ENCODE assay signal across 20 cellular contexts in genomic region chr13:111414341-111414740, GRCh38.
DNase-seq lines count a peak whose midpoint lies in the region; ATAC-seq and TF ChIP-seq lines count a peak whose summit lies in the region.
"Had no signal": no experiment of that assay in that cellular context is flagged by ENCODE, and none has a peak within 500 bp of the region (broad histone marks: within the 10 kb centered on the region; RNA-seq: fewer than 3 reads in every experiment).

No MANE protein-coding gene starts in this region.

- WGBS in sigmoid colon, 2 donors, result 73 to 90% methylated on average over 9 of the region's 9 CpGs

- CTCF ChIA-PET in activated CD8-positive, alpha-beta T cell treated with anti-CD3 and anti-CD28 coated beads for 36 hours (lab: Charles Lee), result interaction anchor here (1.0 to 1.6 kb wide), 4 partner anchors 14 to 347 kb away, joined by 3 to 7 read pairs (median 4); no protein-coding TSS in a partner anchor

- TF ChIP-seq POLR2A in sigmoid colon (IDR thresholded peaks at IDR 0.05), result no peak

- peaks cover 61% of the 10 kb centered on the region for H3K27me3 Mint-ChIP-seq in chondrocyte (ENCODE audit: low read depth)
- peaks cover 13% of the 10 kb centered on the region for H3K27me3 Mint-ChIP-seq in neural progenitor cell (ENCODE audit: insufficient read depth, low read depth)
- H3K27me3 Mint-ChIP-seq in activated CD8-positive, alpha-beta T cell treated with anti-CD3 and anti-CD28 coated beads for 36 hours, result peaks cover 12% of the 10 kb centered on the region

- H2AFZ ChIP-seq in neural progenitor cell (replicated peaks), result no peak overlapping the region

- H3K9me3 ChIP-seq in neural progenitor cell (ENCODE audit: low read depth), result no peaks in the 10 kb centered on the region
- no peaks in the 10 kb centered on the region for H3K9me3 ChIP-seq in sigmoid colon
- H3K9me3 ChIP-seq: BLaER1, Caco-2, HAP-1 had no signal

- H4K20me1 ChIP-seq in neural progenitor cell (ENCODE audit: low read depth), result no peaks in the 10 kb centered on the region
- H4K20me1 ChIP-seq: BLaER1 had no signal

- H3K27ac Mint-ChIP-seq in chondrocyte (ENCODE audit: unreplicated experiment) (no peak overlapping the region), neural progenitor cell (peak overlapping the region; percentile 74)
- H3K27ac Mint-ChIP-seq in activated CD8-positive, alpha-beta T cell treated with anti-CD3 and anti-CD28 coated beads for 36 hours, result no peak overlapping the region
- H3K27ac Mint-ChIP-seq: B cell; CD4-positive, CD25-positive, alpha-beta regulatory T cell; CD8-positive, alpha-beta T cell; HFFc6 had no signal

- no peaks in the 10 kb centered on the region for H3K79me2 ChIP-seq in neural progenitor cell (ENCODE audit: low read depth)

- H3K36me3 ChIP-seq in neural progenitor cell, result no peaks in the 10 kb centered on the region
- H3K36me3 ChIP-seq in sigmoid colon, result no peaks in the 10 kb centered on the region
- H3K36me3 ChIP-seq: BLaER1, HAP-1 had no signal

- H3K4me2 ChIP-seq in neural progenitor cell, result peak overlapping the region; percentile 61
- H3K4me2 ChIP-seq: BLaER1 had no signal

- H3K36me3 Mint-ChIP-seq in chondrocyte (ENCODE audit: low read depth), result no peaks in the 10 kb centered on the region
- H3K36me3 Mint-ChIP-seq in neural progenitor cell, result no peaks in the 10 kb centered on the region
- H3K36me3 Mint-ChIP-seq in activated CD8-positive, alpha-beta T cell treated with anti-CD3 and anti-CD28 coated beads for 36 hours (ENCODE audit: low read depth), result no peaks in the 10 kb centered on the region
- H3K36me3 Mint-ChIP-seq: CD4-positive, CD25-positive, alpha-beta regulatory T cell; CD8-positive, alpha-beta T cell had no signal

- ATAC-seq in GM19351 (IDR thresholded peaks at IDR 0.05; ENCODE audit: unreplicated experiment), result no peak
- ATAC-seq in activated CD8-positive, alpha-beta T cell treated with anti-CD3 and anti-CD28 coated beads for 36 hours, result no peak
- ATAC-seq: CD8-positive, alpha-beta T cell had no signal

- H3K4me3 ChIP-seq in neural progenitor cell (no peak overlapping the region), sigmoid colon (no peak overlapping the region)
- H3K4me3 ChIP-seq: BLaER1, HAP-1 had no signal

- H3K27me3 ChIP-seq in neural progenitor cell (no peaks in the 10 kb centered on the region), sigmoid colon (peaks cover 0 to 39% (median 3%) of the 10 kb centered on the region in 3 donors)
- H3K27me3 ChIP-seq: BLaER1 had no signal

- H3K4me1 Mint-ChIP-seq in chondrocyte (ENCODE audit: low read depth), result no peaks in the 10 kb centered on the region
- H3K4me1 Mint-ChIP-seq in neural progenitor cell, result peaks cover 69% of the 10 kb centered on the region
- no peaks in the 10 kb centered on the region for H3K4me1 Mint-ChIP-seq in activated CD8-positive, alpha-beta T cell treated with anti-CD3 and anti-CD28 coated beads for 36 hours (ENCODE audit: low read depth)
- H3K4me1 Mint-ChIP-seq: B cell had no signal

- H3K4me1 ChIP-seq in neural progenitor cell (peaks cover 48% of the 10 kb centered on the region), sigmoid colon (no peaks in the 10 kb centered on the region)
- H3K4me1 ChIP-seq: BLaER1, Caco-2 had no signal

- H3K4me3 Mint-ChIP-seq in chondrocyte (ENCODE audit: unreplicated experiment), result no peak overlapping the region
- H3K4me3 Mint-ChIP-seq in neural progenitor cell, result peak overlapping the region; percentile 17
- no peak overlapping the region for H3K4me3 Mint-ChIP-seq in activated CD8-positive, alpha-beta T cell treated with anti-CD3 and anti-CD28 coated beads for 36 hours
- H3K4me3 Mint-ChIP-seq: B cell; CD4-positive, CD25-positive, alpha-beta regulatory T cell; CD8-positive, alpha-beta T cell; HFFc6 had no signal

- H3K9me3 Mint-ChIP-seq in chondrocyte (ENCODE audit: low read depth) (no peaks in the 10 kb centered on the region), neural progenitor cell (peaks cover 2% of the 10 kb centered on the region)
- no peaks in the 10 kb centered on the region for H3K9me3 Mint-ChIP-seq in activated CD8-positive, alpha-beta T cell treated with anti-CD3 and anti-CD28 coated beads for 36 hours
- H3K9me3 Mint-ChIP-seq: CD4-positive, CD25-positive, alpha-beta regulatory T cell; CD8-positive, alpha-beta T cell; HFFc6 had no signal

- H3K27ac ChIP-seq in neural progenitor cell, result no peak overlapping the region
- H3K27ac ChIP-seq in sigmoid colon, result no peak overlapping the region
- H3K27ac ChIP-seq: 22Rv1, BLaER1, C4-2B had no signal

- no peak for TF ChIP-seq EP300 in sigmoid colon (IDR thresholded peaks at IDR 0.05)

- TF ChIP-seq CTCF in chondrocyte (IDR thresholded peaks at IDR 0.05) (no peak), neural progenitor cell (IDR thresholded peaks at IDR 0.05) (no peak), sigmoid colon (IDR thresholded peaks at IDR 0.05) (no peak)
- no peak for TF ChIP-seq CTCF in activated CD8-positive, alpha-beta T cell treated with anti-CD3 and anti-CD28 coated beads for 36 hours (IDR thresholded peaks at IDR 0.05)

- no peak overlapping the region for H3K9ac ChIP-seq in neural progenitor cell
- H3K9ac ChIP-seq: BLaER1 had no signal

- DNase-seq in activated effector memory CD4-positive, alpha-beta T cell treated with anti-CD3 and anti-CD28 coated beads, Interleukin-2, amount 50 U/mL, for 16 hours, result peak; percentile 43
- no peak for DNase-seq in activated effector memory CD4-positive, alpha-beta T cell treated with Interleukin-2 at 50 U/mL for 16 hours
- DNase-seq in chondrocyte (ENCODE audit: low spot score) (peak; percentile 84), neural progenitor cell (ENCODE audit: low spot score) (no peak), sigmoid colon (peak; percentile 40), dermis blood vessel endothelial cell (no peak)
- no peak for DNase-seq in activated CD8-positive, alpha-beta T cell treated with anti-CD3 and anti-CD28 coated beads for 36 hours
- DNase-seq: Caco-2; CD4-positive, CD25-positive, alpha-beta regulatory T cell; CD8-positive, alpha-beta T cell; DMS153; DND-41; GOT3; HFFc6 had no signal

- intact Hi-C loops in sigmoid colon (cut with DNase I), result no loop called here
- intact Hi-C loops in activated CD8-positive, alpha-beta T cell treated with anti-CD3 and anti-CD28 coated beads for 36 hours (cut with micrococcal nuclease), result no loop called here

- no peaks in the 10 kb centered on the region for H3F3A ChIP-seq in neural progenitor cell (ENCODE audit: low read depth)

- POLR2A ChIA-PET in activated CD8-positive, alpha-beta T cell treated with anti-CD3 and anti-CD28 coated beads for 36 hours (lab: Charles Lee), result no interaction called here

Comparison
In these comparisons a context has a peak if more than half of its experiments do, and no peak if none do; other contexts are left out.
1. DNase-seq: peak in activated effector memory CD4-positive, alpha-beta T cell treated with anti-CD3 and anti-CD28 coated beads, Interleukin-2, amount 50 U/mL, for 16 hours (single experiment), chondrocyte (single experiment) and sigmoid colon (single experiment); none in activated effector memory CD4-positive, alpha-beta T cell treated with Interleukin-2 at 50 U/mL for 16 hours (single experiment), neural progenitor cell (single experiment), dermis blood vessel endothelial cell (single experiment) and activated CD8-positive, alpha-beta T cell treated with anti-CD3 and anti-CD28 coated beads for 36 hours (single experiment).